In genomic region chrX:153971124-153971631, GRCh38 we compare ENCODE assay signal across 8 cellular contexts. TPM values are rescaled to one million over a fixed set of nuclear protein-coding genes. Genes with fewer than 3 reads are reported as not detected.
DNase-seq lines count a peak whose midpoint lies in the region; ATAC-seq and TF ChIP-seq lines count a peak whose summit lies in the region.

No MANE protein-coding gene starts in this region.

- DNase-seq in NCI-H146 (lab: John Stamatoyannopoulos, UW) (peak; percentile 85), T1000 (lab: John Stamatoyannopoulos, UW) (peak; percentile 54), astrocyte of the hippocampus (ENCODE audit: low read depth, low spot score) (peak; percentile 95), hypothalamus (lab: John Stamatoyannopoulos, UW) (peak; percentile 26 to 91 (median 80)), sciatic nerve (ENCODE audit: low spot score) (peak; percentile 96), OCI-M2 (lab: John Stamatoyannopoulos, UW; ENCODE audit: unreplicated experiment) (no peak)

- TF ChIP-seq CTCF in GM12875 (IDR thresholded peaks at IDR 0.05; ENCODE audit: borderline replicate concordance, insufficient read depth, low read depth, low read length), result no peak

- ATAC-seq in HG02763 (IDR thresholded peaks at IDR 0.05; ENCODE audit: unreplicated experiment) (peak; percentile 44), sciatic nerve (peak; percentile 88)

- H3K4me3 ChIP-seq in GM12875 (ENCODE audit: low read depth, low read length), result peak overlapping the region; percentile 100

- intact Hi-C loops in sciatic nerve (cut with DNase I), result no loop called here

RNA-seq across cellular contexts. Expression of gene HCFC1, which starts 0.4 kb away (rescaled TPM):
- 42.2 TPM for total RNA-seq in sciatic nerve

RNA-seq across cellular contexts. Expression of gene TMEM187, which starts 1.4 kb away (rescaled TPM):
- 10.3 TPM for total RNA-seq in sciatic nerve

RNA-seq across cellular contexts. Expression of gene RENBP, which starts 26.7 kb away (rescaled TPM):
- 23.0 TPM for total RNA-seq in sciatic nerve

RNA-seq across cellular contexts. Expression of gene NAA10, which starts 36.3 kb away (rescaled TPM):
- total RNA-seq in sciatic nerve, result 73.6 TPM

RNA-seq across cellular contexts. Expression of gene ARHGAP4, which starts 45.1 kb away (rescaled TPM):
- total RNA-seq in sciatic nerve, result 50.7 TPM
